32 cellular contexts compared by ENCODE assay signal in the genomic region with DNA sequence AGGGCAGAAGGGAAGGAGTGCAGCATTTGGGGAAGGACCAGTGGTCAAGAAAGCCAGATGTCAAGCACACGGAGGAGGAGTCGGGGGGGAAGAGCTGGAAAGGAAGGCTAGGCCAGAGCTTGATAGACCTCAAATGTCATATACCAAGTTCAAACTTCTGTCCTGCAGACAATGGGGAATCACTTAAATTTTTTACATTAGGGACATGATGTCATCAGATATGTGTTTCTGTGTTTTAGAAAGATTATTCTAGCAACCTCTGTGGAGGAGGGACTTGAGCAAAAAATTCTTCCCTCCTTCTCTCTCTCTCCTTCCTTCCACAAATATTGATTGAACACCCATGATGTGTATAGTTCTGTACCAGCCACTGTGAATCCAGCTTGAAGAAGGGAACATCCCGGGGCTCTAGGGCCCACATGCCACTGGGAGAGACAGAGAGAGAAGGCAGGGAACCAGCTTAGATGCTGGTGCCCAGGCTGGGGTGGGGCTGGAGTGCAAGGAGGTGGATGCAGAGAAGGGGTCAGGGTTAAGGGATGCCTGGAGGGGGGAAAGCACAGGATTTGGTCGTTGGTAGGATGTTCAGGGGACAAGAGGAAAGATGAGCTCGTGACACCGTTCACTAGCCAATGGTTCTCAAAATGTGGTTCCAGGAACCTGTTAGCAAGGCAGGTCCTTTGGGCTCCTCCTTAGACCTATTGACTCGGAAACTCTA.
"Had no signal": no experiment of that assay in that cellular context is flagged by ENCODE, and none has a peak within 500 bp of the region (broad histone marks: within the 10 kb centered on the region; RNA-seq: fewer than 3 reads in every experiment).

No MANE protein-coding gene starts in this region.

- H3K36me3 Mint-ChIP-seq: activated naive CD8-positive, alpha-beta T cell; T-cell had no signal

- H3K9me3 Mint-ChIP-seq: activated CD4-positive, alpha-beta memory T cell treated with anti-CD3 and anti-CD28 coated beads, Interleukin-2, amount 10 ng/mL, durations not matched to agents 7 days and 5 days; activated CD4-positive, alpha-beta T cell treated with anti-CD3 and anti-CD28 coated beads, Interleukin-2, amount 10 ng/mL, durations not matched to agents 7 days and 5 days; activated T-cell treated with anti-CD3 and anti-CD28 coated beads, Interleukin-2, amount 50 U/mL, for 4 hours; activated T-helper 17 cell treated with anti-CD3 and anti-CD28 coated beads, Interleukin-2, amount 50 U/mL, for 72 hours; effector memory CD8-positive, alpha-beta T cell; T-cell; T-helper 1 cell treated with Interleukin-12 subunit alpha and Interleukin-12 subunit beta and Interleukin-4 antibody, amounts not matched to agents 30 μg/mL and 1 μg/mL, for 36 hours; T-helper 2 cell treated with Interferon-gamma antibody and Interleukin-4, amounts not matched to agents 5 μg/mL and 100 μg/mL, for 36 hours had no signal

- H3K27me3 Mint-ChIP-seq: activated CD4-positive, alpha-beta T cell treated with anti-CD3 and anti-CD28 coated beads, Interleukin-2, amount 10 ng/mL, durations not matched to agents 7 days and 5 days; activated naive CD8-positive, alpha-beta T cell; activated T-helper 17 cell treated with anti-CD3 and anti-CD28 coated beads, Interleukin-2, amount 50 U/mL, for 72 hours had no signal

- H3K4me3 ChIP-seq: body of pancreas, esophagus muscularis mucosa, gastrocnemius medialis, heart left ventricle had no signal

- FAIRE-seq: colon had no signal

- H3K27me3 ChIP-seq: body of pancreas, esophagus muscularis mucosa, gastrocnemius medialis, heart left ventricle had no signal

- DNase-seq: activated CD4-positive, alpha-beta memory T cell treated with anti-CD3 and anti-CD28 coated beads, Interleukin-2, amount 10 ng/mL, durations not matched to agents 7 days and 5 days; activated CD4-positive, alpha-beta T cell treated with anti-CD3 and anti-CD28 coated beads for 1 hour; activated CD4-positive, alpha-beta T cell treated with anti-CD3 and anti-CD28 coated beads for 4 hours; activated CD4-positive, alpha-beta T cell treated with anti-CD3 and anti-CD28 coated beads, Interleukin-2, amount 10 ng/mL, durations not matched to agents 7 days and 5 days; activated CD4-positive, alpha-beta T cell treated with anti-CD3 and anti-CD28 coated beads, Interleukin-2, amount 50 U/mL, for 4 hours; activated effector memory CD4-positive, alpha-beta T cell treated with Interleukin-2 at 50 U/mL for 16 hours; activated gamma-delta T cell treated with Interleukin-2 at 50 U/mL for 16 hours; activated naive CD4-positive, alpha-beta T cell treated with anti-CD3 and anti-CD28 coated beads, Interleukin-2, amount 50 U/mL, for 16 hours; activated naive CD4-positive, alpha-beta T cell treated with Interleukin-2 at 50 U/mL for 16 hours; activated T-cell treated with anti-CD3 and anti-CD28 coated beads, Interleukin-2, amount 50 U/mL, for 4 hours; amniotic stem cell; anterior cingulate cortex; body of pancreas; caudate nucleus; cortex of kidney; dermis blood vessel endothelial cell; effector CD4-positive, alpha-beta T cell; effector memory CD8-positive, alpha-beta T cell; erythroblast; foreskin keratinocyte; gastrocnemius medialis; glutamatergic neuron; heart left ventricle; T-cell; T1000 had no signal

- H3K9me3 ChIP-seq: body of pancreas, esophagus muscularis mucosa, gastrocnemius medialis, heart left ventricle had no signal

- H3K27ac Mint-ChIP-seq: activated CD4-positive, alpha-beta memory T cell treated with anti-CD3 and anti-CD28 coated beads, Interleukin-2, amount 10 ng/mL, durations not matched to agents 7 days and 5 days; activated CD4-positive, alpha-beta T cell treated with anti-CD3 and anti-CD28 coated beads, Interleukin-2, amount 10 ng/mL, durations not matched to agents 7 days and 5 days; activated naive CD8-positive, alpha-beta T cell; activated T-helper 17 cell treated with anti-CD3 and anti-CD28 coated beads, Interleukin-2, amount 50 U/mL, for 72 hours; T-cell; T-helper 1 cell treated with Interleukin-12 subunit alpha and Interleukin-12 subunit beta and Interleukin-4 antibody, amounts not matched to agents 30 μg/mL and 1 μg/mL, for 36 hours; T-helper 2 cell treated with Interferon-gamma antibody and Interleukin-4, amounts not matched to agents 5 μg/mL and 100 μg/mL, for 36 hours had no signal

- H3K4me3 Mint-ChIP-seq: activated CD4-positive, alpha-beta memory T cell treated with anti-CD3 and anti-CD28 coated beads, Interleukin-2, amount 10 ng/mL, durations not matched to agents 7 days and 5 days; activated CD4-positive, alpha-beta T cell treated with anti-CD3 and anti-CD28 coated beads, Interleukin-2, amount 10 ng/mL, durations not matched to agents 7 days and 5 days; activated naive CD8-positive, alpha-beta T cell; activated T-cell treated with anti-CD3 and anti-CD28 coated beads, Interleukin-2, amount 50 U/mL, for 4 hours; activated T-helper 17 cell treated with anti-CD3 and anti-CD28 coated beads, Interleukin-2, amount 50 U/mL, for 72 hours; effector memory CD8-positive, alpha-beta T cell; T-cell; T-helper 1 cell treated with Interleukin-12 subunit alpha and Interleukin-12 subunit beta and Interleukin-4 antibody, amounts not matched to agents 30 μg/mL and 1 μg/mL, for 36 hours; T-helper 2 cell treated with Interferon-gamma antibody and Interleukin-4, amounts not matched to agents 5 μg/mL and 100 μg/mL, for 36 hours had no signal

- H3K36me3 ChIP-seq: gastrocnemius medialis, WERI-Rb-1 had no signal

- ATAC-seq: activated T-cell treated with anti-CD3 and anti-CD28 coated beads, Interleukin-2, amount 50 U/mL, for 4 hours; activated T-helper 17 cell treated with anti-CD3 and anti-CD28 coated beads, Interleukin-2, amount 50 U/mL, for 72 hours; body of pancreas; effector memory CD8-positive, alpha-beta T cell; gastrocnemius medialis; heart left ventricle; T-cell had no signal

- H3K27ac ChIP-seq: body of pancreas, esophagus muscularis mucosa, foreskin keratinocyte, gastrocnemius medialis, heart left ventricle, WERI-Rb-1 had no signal

- H3K4me1 Mint-ChIP-seq: activated CD4-positive, alpha-beta memory T cell treated with anti-CD3 and anti-CD28 coated beads, Interleukin-2, amount 10 ng/mL, durations not matched to agents 7 days and 5 days; activated CD4-positive, alpha-beta T cell treated with anti-CD3 and anti-CD28 coated beads, Interleukin-2, amount 10 ng/mL, durations not matched to agents 7 days and 5 days; activated T-helper 17 cell treated with anti-CD3 and anti-CD28 coated beads, Interleukin-2, amount 50 U/mL, for 72 hours; T-cell had no signal

- H3K4me1 ChIP-seq: body of pancreas, esophagus muscularis mucosa, foreskin keratinocyte, gastrocnemius medialis, heart left ventricle had no signal
